Comparison of ENCODE assay signal across 14 cellular contexts in the genomic region with DNA sequence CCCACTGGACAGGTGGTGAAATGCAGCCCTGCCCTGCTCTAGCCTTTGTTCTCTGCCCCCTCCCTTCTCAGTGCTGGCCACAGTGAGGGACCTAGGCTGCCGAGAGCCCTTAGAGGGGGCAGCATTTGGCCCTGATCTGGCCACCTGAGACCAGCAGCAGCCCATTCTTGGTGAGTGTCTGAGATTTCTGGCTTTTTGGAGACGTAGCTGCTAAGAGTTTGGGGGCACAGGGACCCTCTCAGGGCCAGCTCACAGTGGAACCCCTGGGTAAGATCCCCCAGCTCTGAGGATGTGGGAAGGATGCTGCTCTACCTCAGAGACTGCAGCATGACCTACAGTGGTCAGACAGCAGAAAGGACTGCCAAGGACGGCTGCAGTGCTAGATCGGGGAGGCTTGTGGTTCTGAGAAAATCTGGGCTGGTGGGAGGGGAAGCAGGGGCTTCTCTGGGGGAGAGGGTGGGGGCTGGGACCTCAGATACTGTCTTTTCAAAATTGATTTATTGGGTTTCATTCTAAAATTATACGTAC. TPM values are rescaled to one million over a fixed set of nuclear protein-coding genes. Genes with fewer than 3 reads are reported as not detected.
"Had no signal": no experiment of that assay in that cellular context is flagged by ENCODE, and none has a peak within 500 bp of the region (broad histone marks: within the 10 kb centered on the region; RNA-seq: fewer than 3 reads in every experiment).

No MANE protein-coding gene starts in this region.

- H3K4me1 ChIP-seq: prostate gland had no signal

- H3K27ac ChIP-seq: dorsolateral prefrontal cortex, neutrophil, prostate gland, sigmoid colon, thoracic aorta, vagina had no signal

- H3K27me3 Mint-ChIP-seq: activated CD4-positive, alpha-beta T cell treated with anti-CD3 and anti-CD28 coated beads for 36 hours had no signal

- ATAC-seq: activated CD4-positive, alpha-beta T cell treated with anti-CD3 and anti-CD28 coated beads for 36 hours; esophagus mucosa; stimulated activated naive CD8-positive, alpha-beta T cell treated with anti-CD3 and anti-CD28 coated beads, Interleukin-15, Interleukin-2, amounts not matched to agents 100 U/mL and 50 U/mL, for 24 hours had no signal

- H3K9me3 ChIP-seq: neutrophil, prostate gland, sigmoid colon, thoracic aorta, vagina had no signal

- H3K27ac Mint-ChIP-seq: activated CD4-positive, alpha-beta T cell treated with anti-CD3 and anti-CD28 coated beads for 36 hours had no signal

- DNase-seq: hypothalamus; midbrain; stimulated activated CD4-positive, alpha-beta T cell treated with anti-CD3 and anti-CD28 coated beads, Interleukin-12 subunit alpha, Interleukin-12 subunit beta, amount 100 ng/mL, for 4 hours; T1000 had no signal

- H3K36me3 ChIP-seq: neutrophil, prostate gland, sigmoid colon, thoracic aorta, vagina had no signal

- H3K4me3 ChIP-seq: dorsolateral prefrontal cortex, prostate gland, sigmoid colon, thoracic aorta, vagina had no signal

- H3K4me3 Mint-ChIP-seq: activated CD4-positive, alpha-beta T cell treated with anti-CD3 and anti-CD28 coated beads for 36 hours had no signal

- H3K27me3 ChIP-seq: sigmoid colon, vagina had no signal

RNA-seq across cellular contexts. Expression of gene GRB7, which starts 13.3 kb away (rescaled TPM):
- total RNA-seq: glomerular endothelial cell had no signal
